In genomic region chr7:136551618-136552017, GRCh38 we compare ENCODE assay signal across 33 cellular contexts.
DNase-seq lines count a peak whose midpoint lies in the region; ATAC-seq and TF ChIP-seq lines count a peak whose summit lies in the region.
"Had no signal": no experiment of that assay in that cellular context is flagged by ENCODE, and none has a peak within 500 bp of the region (broad histone marks: within the 10 kb centered on the region; RNA-seq: fewer than 3 reads in every experiment).

No MANE protein-coding gene starts in this region.

- H3K27ac ChIP-seq in SK-N-SH (ENCODE audit: low read depth in 2 of 2, low read length in 1 of 2) = no peak overlapping the region
- H3K27ac ChIP-seq in neuronal stem cell (replicated peaks; ENCODE audit: low read length) = no peak overlapping the region
- H3K27ac ChIP-seq: 22Rv1; A549; BLaER1; BLaER1 treated with 17β-estradiol and CSF1 and Interleukin-3, amounts not matched to agents 10 nM and 100 nM; C4-2B had no signal

- no peak overlapping the region for H3K18ac ChIP-seq in neuronal stem cell (ENCODE audit: low read length)

- TF ChIP-seq RAD21 in SK-N-SH (IDR thresholded peaks at IDR 0.05; ENCODE audit: low read length) = no peak

- WGBS in SK-N-SH (ENCODE audit: low lambda C conversion rate) = 18% methylated on average over 1 of the region's 1 CpG
- WGBS in neuronal stem cell (ENCODE audit: extremely low coverage in 2 of 2, insufficient read length in 2 of 2, insufficient replicate concordance in 1 of 2), 2 donors = no CpG with 5 or more reads among the region's 1 CpG

- H3K36me3 ChIP-seq in SK-N-SH (replicated peaks in 1 of 2; ENCODE audit: control insufficient read depth in 1 of 2, insufficient read depth in 2 of 2, low read length in 1 of 2) (no peaks in the 10 kb centered on the region), neuronal stem cell (replicated peaks in 1 of 2; ENCODE audit: control insufficient read depth in 2 of 2, insufficient read depth in 2 of 2, low read length in 2 of 2) (no peaks in the 10 kb centered on the region)
- H3K36me3 ChIP-seq: BE2C; BLaER1; BLaER1 treated with 17β-estradiol and CSF1 and Interleukin-3, amounts not matched to agents 10 nM and 100 nM had no signal

- H2BK120ac ChIP-seq in neuronal stem cell (ENCODE audit: low read depth, low read length) = no peak overlapping the region

- ATAC-seq in SK-N-SH treated with all-trans-retinoic acid at 6 μM for 48 hours = no peak
- ATAC-seq: A549; CD8-positive, alpha-beta T cell had no signal

- TF ChIP-seq CTCF in SK-N-SH (IDR thresholded peaks at IDR 0.05) (no peak), nephron progenitor cell (IDR thresholded peaks at IDR 0.05) (no peak)

- H4K8ac ChIP-seq in neuronal stem cell (ENCODE audit: low read depth, low read length) = no peak overlapping the region

- no peak overlapping the region for H2BK5ac ChIP-seq in neuronal stem cell (ENCODE audit: low read length)

- H3K9me3 ChIP-seq in SK-N-SH (peaks cover 6% of the 10 kb centered on the region), neuronal stem cell (replicated peaks in 1 of 2; ENCODE audit: control insufficient read depth in 2 of 2, insufficient read depth in 1 of 2, low read depth in 1 of 2, low read length in 2 of 2) (no peaks in the 10 kb centered on the region)
- H3K9me3 ChIP-seq: A549; BE2C; BLaER1; BLaER1 treated with 17β-estradiol and CSF1 and Interleukin-3, amounts not matched to agents 10 nM and 100 nM; Caco-2 had no signal

- H3K27me3 ChIP-seq in SK-N-SH (ENCODE audit: insufficient read depth) (no peaks in the 10 kb centered on the region), neuronal stem cell (ENCODE audit: control insufficient read depth in 3 of 3, insufficient read depth in 3 of 3, low read depth in 1 of 3, low read length in 3 of 3) (no peaks in the 10 kb centered on the region)
- H3K27me3 ChIP-seq: BE2C; BLaER1; BLaER1 treated with 17β-estradiol and CSF1 and Interleukin-3, amounts not matched to agents 10 nM and 100 nM had no signal

- H2AK5ac ChIP-seq in neuronal stem cell (ENCODE audit: low read depth, low read length) = no peak overlapping the region

- H3K36me3 Mint-ChIP-seq in nephron progenitor cell (ENCODE audit: low read depth) = no peaks in the 10 kb centered on the region
- H3K36me3 Mint-ChIP-seq: CD14-positive monocyte; CD4-positive, alpha-beta memory T cell; CD4-positive, CD25-positive, alpha-beta regulatory T cell; CD8-positive, alpha-beta memory T cell; CD8-positive, alpha-beta T cell had no signal

- H3K4me3 Mint-ChIP-seq in nephron progenitor cell = no peak overlapping the region
- H3K4me3 Mint-ChIP-seq: B cell; CD14-positive monocyte; CD4-positive, alpha-beta memory T cell; CD4-positive, alpha-beta T cell; CD4-positive, CD25-positive, alpha-beta regulatory T cell; CD8-positive, alpha-beta memory T cell; CD8-positive, alpha-beta T cell had no signal

- peaks cover 0 to 15% of the 10 kb centered on the region in 2 experiments; a peak in 2 of 4 replicates for H3K4me1 ChIP-seq in SK-N-SH (ENCODE audit: control insufficient read depth in 1 of 2, insufficient read depth in 2 of 2, low read depth in 1 of 2, low read length in 1 of 2)
- H3K4me1 ChIP-seq in neuronal stem cell (ENCODE audit: control insufficient read depth in 2 of 2, insufficient read depth in 1 of 2, low read depth in 1 of 2, low read length in 2 of 2) = peaks cover 0 to 16% of the 10 kb centered on the region in 2 donors
- H3K4me1 ChIP-seq: A549; BLaER1; BLaER1 treated with 17β-estradiol and CSF1 and Interleukin-3, amounts not matched to agents 10 nM and 100 nM; Caco-2 had no signal

- no peak overlapping the region for H3K9ac ChIP-seq in SK-N-SH
- H3K9ac ChIP-seq in neuronal stem cell (ENCODE audit: low read depth, low read length, poor library complexity) = no peak overlapping the region
- H3K9ac ChIP-seq: BLaER1; BLaER1 treated with 17β-estradiol and CSF1 and Interleukin-3, amounts not matched to agents 10 nM and 100 nM had no signal

- in situ Hi-C loops in G401 (cut with HindIII; ENCODE audit: low sequenced_read_pairs) = no loop called here

- no peak overlapping the region for H2BK15ac ChIP-seq in neuronal stem cell (ENCODE audit: low read length)

- H2AFZ ChIP-seq in SK-N-SH (ENCODE audit: low read depth) (no peak overlapping the region), neuronal stem cell (ENCODE audit: low read length) (no peak overlapping the region)

- H3K4me2 ChIP-seq in SK-N-SH (no peak overlapping the region), neuronal stem cell (ENCODE audit: insufficient read depth, low read length, poor library complexity, severe bottlenecking) (no peak overlapping the region)
- H3K4me2 ChIP-seq: A549; BLaER1; BLaER1 treated with 17β-estradiol and CSF1 and Interleukin-3, amounts not matched to agents 10 nM and 100 nM had no signal

- no peaks in the 10 kb centered on the region for H3K79me1 ChIP-seq in neuronal stem cell (ENCODE audit: low read depth, low read length)

- H3K79me2 ChIP-seq in SK-N-SH (ENCODE audit: insufficient read depth) = no peaks in the 10 kb centered on the region

- no peaks in the 10 kb centered on the region for H4K20me1 ChIP-seq in SK-N-SH (ENCODE audit: insufficient read depth)
- H4K20me1 ChIP-seq: BLaER1; BLaER1 treated with 17β-estradiol and CSF1 and Interleukin-3, amounts not matched to agents 10 nM and 100 nM had no signal

- DNase-seq in SK-N-DZ (ENCODE audit: low spot score) = peak; percentile 60
- DNase-seq in SK-N-SH = no peak
- DNase-seq in G401 (ENCODE audit: low spot score) = no peak
- DNase-seq in nephron progenitor cell = no peak
- DNase-seq in neuronal stem cell (ENCODE audit: low spot score) = no peak
- DNase-seq: 8988T; ACHN; AML-193; BE2C; C1 segment of cervical spinal cord; Caco-2; Calu3; CD4-positive, alpha-beta memory T cell; CD4-positive, alpha-beta T cell; CD4-positive, CD25-positive, alpha-beta regulatory T cell; CD8-positive, alpha-beta memory T cell; CD8-positive, alpha-beta T cell; COR-L47; DMS 273 treated with DMSO at 0.1 percent for 48 hours; DMS153; DMS53; DMS79; DMS79 treated with DMSO at 0.1 percent for 48 hours; DND-41; EL had no signal

- H3K9me3 Mint-ChIP-seq in nephron progenitor cell = no peaks in the 10 kb centered on the region

- POLR2A ChIA-PET in SK-N-SH (lab: Yijun Ruan, JAX) = no interaction called here

- H3K14ac ChIP-seq in neuronal stem cell (ENCODE audit: low read length) = no peak overlapping the region

- H3K4me3 ChIP-seq in SK-N-SH (ENCODE audit: low read depth in 2 of 2, low read length in 1 of 2) (no peak overlapping the region), neuronal stem cell (ENCODE audit: low read length in 2 of 2) (no peak overlapping the region)
- H3K4me3 ChIP-seq: A549; BLaER1; BLaER1 treated with 17β-estradiol and CSF1 and Interleukin-3, amounts not matched to agents 10 nM and 100 nM had no signal

- no peak overlapping the region for H3K23ac ChIP-seq in neuronal stem cell (ENCODE audit: low read depth, low read length, poor library complexity)

- no peak overlapping the region for H3K4ac ChIP-seq in neuronal stem cell (ENCODE audit: low read length)

- H3K4me1 Mint-ChIP-seq in nephron progenitor cell = peaks cover 7% of the 10 kb centered on the region
- H3K4me1 Mint-ChIP-seq: B cell; CD14-positive monocyte; CD4-positive, alpha-beta memory T cell; CD4-positive, CD25-positive, alpha-beta regulatory T cell; CD8-positive, alpha-beta memory T cell had no signal

- H3F3A ChIP-seq in SK-N-SH (replicated peaks; ENCODE audit: insufficient read depth) = no peaks in the 10 kb centered on the region

- CTCF ChIA-PET in SK-N-SH (lab: Yijun Ruan, JAX) = interaction anchor here (1.3 kb wide), 1 partner anchor 44 kb away, joined by 3 read pairs; no protein-coding TSS in a partner anchor

- H3K27ac Mint-ChIP-seq in nephron progenitor cell = no peak overlapping the region
- H3K27ac Mint-ChIP-seq: B cell; CD14-positive monocyte; CD4-positive, alpha-beta memory T cell; CD4-positive, alpha-beta T cell; CD4-positive, CD25-positive, alpha-beta regulatory T cell; CD8-positive, alpha-beta memory T cell; CD8-positive, alpha-beta T cell had no signal

- H4K91ac ChIP-seq in neuronal stem cell (ENCODE audit: low read depth, low read length, poor library complexity) = no peak overlapping the region

- H3K27me3 Mint-ChIP-seq in nephron progenitor cell (ENCODE audit: low read depth, poor library complexity) = no peaks in the 10 kb centered on the region
- H3K27me3 Mint-ChIP-seq: B cell; CD4-positive, alpha-beta memory T cell; CD4-positive, alpha-beta T cell; CD4-positive, CD25-positive, alpha-beta regulatory T cell; CD8-positive, alpha-beta memory T cell had no signal

- no peak overlapping the region for H2BK12ac ChIP-seq in neuronal stem cell (ENCODE audit: low read length)

- TF ChIP-seq EP300 in SK-N-SH (IDR thresholded peaks at IDR 0.05; ENCODE audit: borderline replicate concordance in 1 of 2, low read depth in 1 of 2, low read length in 1 of 2) = peak in 1 of 2 experiments; percentile 44; a peak in 1 of 4 replicates

- H3K9me2 ChIP-seq in SK-N-SH = no peaks in the 10 kb centered on the region

TF ChIP-seq in SK-N-SH, 30 proteins besides CTCF, POLR2A, EP300 and RAD21 (continues in another document):
- TF ChIP-seq CHD2 (IDR thresholded peaks at IDR 0.05; ENCODE audit: low read length, partially characterized antibody) (no peak), RFX5 (IDR thresholded peaks at IDR 0.05; ENCODE audit: low read length) (no peak), RCOR1 (IDR thresholded peaks at IDR 0.05; ENCODE audit: low read length) (no peak)
- TF ChIP-seq, protein P1, sequence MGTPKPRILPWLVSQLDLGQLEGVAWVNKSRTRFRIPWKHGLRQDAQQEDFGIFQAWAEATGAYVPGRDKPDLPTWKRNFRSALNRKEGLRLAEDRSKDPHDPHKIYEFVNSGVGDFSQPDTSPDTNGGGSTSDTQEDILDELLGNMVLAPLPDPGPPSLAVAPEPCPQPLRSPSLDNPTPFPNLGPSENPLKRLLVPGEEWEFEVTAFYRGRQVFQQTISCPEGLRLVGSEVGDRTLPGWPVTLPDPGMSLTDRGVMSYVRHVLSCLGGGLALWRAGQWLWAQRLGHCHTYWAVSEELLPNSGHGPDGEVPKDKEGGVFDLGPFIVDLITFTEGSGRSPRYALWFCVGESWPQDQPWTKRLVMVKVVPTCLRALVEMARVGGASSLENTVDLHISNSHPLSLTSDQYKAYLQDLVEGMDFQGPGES (IDR thresholded peaks at IDR 0.05; ENCODE audit: low read depth, low read length) = no peak

TF ChIP-seq in SK-N-SH treated with all-trans-retinoic acid at 6 μM for 48 hours, 23 proteins besides CTCF, POLR2A, EP300 and RAD21:
- no peak for TF ChIP-seq CSDC2 (CRISPR knock-in tag; IDR thresholded peaks at IDR 0.05)
- peak; percentile 74 for TF ChIP-seq ISL1 (CRISPR knock-in tag; IDR thresholded peaks at IDR 0.05)
